Comparison of ENCODE assay signal across 1 cellular context in genomic region chr16:73671102-73671501, GRCh38.
TF ChIP-seq lines count a peak whose summit lies in the region.

No MANE protein-coding gene starts in this region.

TF ChIP-seq in WTC11, 78 proteins besides CTCF, POLR2A, EP300 and RAD21 (continued from another document):
- TF ChIP-seq STAT6 (CRISPR knock-in tag; conservative IDR thresholded peaks at IDR 0.05; ENCODE audit: low read depth) (no peak), HMGA2 (CRISPR knock-in tag; IDR thresholded peaks at IDR 0.05) (no peak)
